Comparison of ENCODE assay signal across 9 cellular contexts in the genomic region with DNA sequence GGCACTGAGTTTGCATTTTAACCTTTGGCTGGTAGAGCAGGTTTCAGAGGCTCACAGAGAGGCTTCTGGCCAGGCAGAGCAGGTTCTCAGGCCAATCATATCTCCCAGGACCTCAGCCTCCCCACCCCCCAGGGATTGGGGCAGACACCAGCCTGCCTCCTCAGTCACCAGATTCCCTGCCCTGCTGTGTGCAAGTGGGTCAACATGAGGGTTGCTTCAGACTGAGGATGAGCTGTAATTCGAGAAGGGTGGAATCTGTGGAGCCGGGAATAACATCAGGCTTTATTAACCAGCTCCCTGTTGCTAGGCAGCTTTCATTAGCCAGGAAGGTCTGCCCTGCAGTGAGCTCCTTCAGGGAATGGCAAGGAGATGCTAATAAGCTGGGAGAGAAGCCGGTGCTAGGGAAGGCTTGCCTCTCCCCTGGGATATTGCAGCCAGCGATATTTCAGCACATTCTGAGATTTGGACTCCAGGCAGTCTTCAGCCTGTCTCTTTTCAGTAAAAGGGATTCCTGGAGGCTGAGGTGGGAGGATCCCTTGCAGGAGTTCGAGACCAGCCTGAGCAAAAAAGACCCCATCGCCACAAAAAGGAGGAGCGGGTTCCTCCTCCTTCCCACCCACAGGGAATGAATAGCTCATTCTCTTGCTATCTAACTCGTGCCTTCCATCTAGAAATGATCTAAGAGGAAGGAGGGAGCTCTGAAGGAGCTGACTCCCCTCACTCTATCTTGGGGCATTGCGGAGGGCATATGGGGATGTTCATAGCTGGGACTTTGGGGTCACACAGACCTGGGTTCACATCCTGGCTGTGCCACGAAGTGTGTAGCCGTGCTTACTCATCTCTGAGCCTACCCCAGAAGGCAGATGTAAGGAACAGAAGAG. TPM values are rescaled to one million over a fixed set of nuclear protein-coding genes. Genes with fewer than 3 reads are reported as not detected.
DNase-seq lines count a peak whose midpoint lies in the region; ATAC-seq, FAIRE-seq and TF ChIP-seq lines count a peak whose summit lies in the region.
"Had no signal": no experiment of that assay in that cellular context is flagged by ENCODE, and none has a peak within 500 bp of the region (broad histone marks: within the 10 kb centered on the region; RNA-seq: fewer than 3 reads in every experiment).

No MANE protein-coding gene starts in this region.

- 0 out of 2 replicates have a peak, but pooled peaks cover 6% of the 10 kb centered on the region for H3K23me2 ChIP-seq in H1 (ENCODE audit: low read depth, low read length)

- H3K9me3 ChIP-seq in ES-I3 (ENCODE audit: control insufficient read depth, insufficient read depth, low read length) (no peaks in the 10 kb centered on the region), H1 (ENCODE audit: insufficient read depth in 2 of 2, low read depth in 1 of 2, low read length in 1 of 2) (no peaks in the 10 kb centered on the region)

- CTCF ChIA-PET in H1 (lab: Charles Lee; ENCODE audit: partially characterized antibody) = interaction anchor here (1.2 to 5.0 kb wide), 10 partner anchors 10 to 373 kb away, joined by 3 to 34 read pairs (median 6); a partner anchor contains a TSS

- H4K91ac ChIP-seq in H1 (replicated peaks; ENCODE audit: insufficient read length, low read length) = peak overlapping the region; percentile 59

- no peaks in the 10 kb centered on the region for H4K20me1 ChIP-seq in H1 (replicated peaks in 1 of 2; ENCODE audit: control insufficient read depth in 1 of 2, insufficient read depth in 2 of 2, low read length in 2 of 2)

- H2BK120ac ChIP-seq in H1 (replicated peaks; ENCODE audit: low read depth, low read length) = peak overlapping the region; percentile 59

- peak overlapping the region; percentile 81 to 90 for H3K4me2 ChIP-seq in H1 (ENCODE audit: insufficient read depth in 1 of 2, low read depth in 2 of 2, low read length in 2 of 2)

- peaks cover 3% of the 10 kb centered on the region; the same call in 1 of the 2 replicates for H3K79me1 ChIP-seq in H1 (ENCODE audit: low read depth, low read length)

- H3K23ac ChIP-seq in H1 (ENCODE audit: insufficient read length) = no peak overlapping the region

- peak overlapping the region; percentile 91 for H2BK12ac ChIP-seq in H1 (ENCODE audit: low read depth, low read length)

- H3K4me1 ChIP-seq in ES-I3 (ENCODE audit: insufficient read depth, low read length) = peaks cover 11% of the 10 kb centered on the region; the same call in 1 of the 2 replicates
- peaks cover 4 to 21% (median 7%) of the 10 kb centered on the region in 4 experiments for H3K4me1 ChIP-seq in H1 (replicated peaks in 1 of 4; ENCODE audit: control insufficient read depth in 3 of 4, insufficient read depth in 4 of 4, low read length in 3 of 4)

- peak overlapping the region; percentile 23 for H3K9ac ChIP-seq in ES-I3 (ENCODE audit: low read depth, low read length)
- peak overlapping the region in 3 of 4 experiments; percentile 47 to 58 (median 52); a peak in 6 of 7 replicates for H3K9ac ChIP-seq in H1 (replicated peaks in 1 of 4; ENCODE audit: extremely low read depth in 1 of 4, low read depth in 3 of 4, low read length in 3 of 4)

- TF ChIP-seq POLR2A in H1 (IDR thresholded peaks at IDR 0.05; ENCODE audit: control extremely low read depth in 1 of 2, low read depth in 2 of 2, low read length in 2 of 2) = peak; percentile 70 to 72

- TF ChIP-seq RAD21 in H1 (IDR thresholded peaks at IDR 0.05 in 1 of 2, conservative IDR thresholded peaks at IDR 0.05 in 1 of 2; ENCODE audit: low read depth in 2 of 2, low read length in 2 of 2) = no peak

- POLR2A ChIA-PET in H1 (lab: Charles Lee; ENCODE audit: partially characterized antibody) = interaction anchor here (0.7 to 5.2 kb wide), 19 partner anchors 10 to 293 kb away, joined by 3 to 148 read pairs (median 4); a partner anchor contains a TSS

- peak overlapping the region; percentile 69 for H2BK5ac ChIP-seq in H1 (ENCODE audit: low read depth, low read length)

- peak overlapping the region; percentile 79 for H2AK5ac ChIP-seq in H1 (ENCODE audit: low read depth, low read length)

- FAIRE-seq in H1 (lab: Jason Lieb, UNC) = peak; percentile 100

- H3K18ac ChIP-seq in H1 (ENCODE audit: extremely low read depth, low read length) = peak overlapping the region; percentile 72

- H3K27ac ChIP-seq in H1 (ENCODE audit: low read depth, low read length) = peak overlapping the region; percentile 89

- H2BK20ac ChIP-seq in H1 (ENCODE audit: low read length) = peak overlapping the region; percentile 6

- TF ChIP-seq EP300 in H1 (IDR thresholded peaks at IDR 0.05; ENCODE audit: borderline replicate concordance in 1 of 2, low read depth in 2 of 2, low read length in 2 of 2) = peak in 1 of 2 experiments; percentile 74; a peak in 1 of 3 replicates

- H2AFZ ChIP-seq in H1 (ENCODE audit: low read length) = peak overlapping the region; percentile 14; the same call in 1 of the 2 replicates

- TF ChIP-seq CTCF in H1 (IDR thresholded peaks at IDR 0.05; ENCODE audit: control extremely low read depth in 1 of 3, insufficient read depth in 1 of 3, low read depth in 1 of 3, low read length in 3 of 3) = no peak

- H4K8ac ChIP-seq in H1 (ENCODE audit: extremely low read depth, insufficient read depth, low read length) = no peak overlapping the region

- peak overlapping the region; percentile 73 for H4K5ac ChIP-seq in H1 (ENCODE audit: insufficient read length, low read depth, low read length)

- H2BK15ac ChIP-seq in H1 (ENCODE audit: low read length) = no peak overlapping the region

- 20% methylated on average over 11 of the region's 11 CpGs; no CpG with 5 or more reads in 1 of the 2 experiments for WGBS in H1 (ENCODE audit: extremely low coverage in 1 of 2, insufficient coverage in 1 of 2, insufficient read length in 1 of 2, insufficient replicate concordance in 2 of 2, low coverage in 1 of 2, low lambda C conversion rate in 2 of 2, missing lambda C conversion rate in 1 of 2), 2 experiments

- peak overlapping the region in 3 of 4 experiments; percentile 22 to 48 (median 37); a peak in 5 of 8 replicates for H3K4me3 ChIP-seq in H1 (ENCODE audit: extremely low read depth in 1 of 4, insufficient read depth in 2 of 4, low read depth in 3 of 4, low read length in 4 of 4)
- H3K4me3 ChIP-seq: lung had no signal

- DNase-seq in NCI-H345 treated with DMSO at 0.1 percent for 48 hours (lab: John Stamatoyannopoulos, UW; ENCODE audit: unreplicated experiment) (peak; percentile 30), H1 (ENCODE audit: low read depth in 1 of 2, low spot score in 2 of 2) (peak; percentile 83 to 89), midbrain (lab: John Stamatoyannopoulos, UW) (peak; percentile 42)

- peak overlapping the region; percentile 3 for H3K56ac ChIP-seq in H1 (replicated peaks; ENCODE audit: insufficient read length, low read depth, low read length)

- H3K36me3 ChIP-seq in ES-I3 (ENCODE audit: insufficient read depth, low read length) (no peaks in the 10 kb centered on the region), H1 (ENCODE audit: control insufficient read depth in 2 of 4, insufficient read depth in 4 of 4, low read length in 3 of 4) (peaks cover 0 to 12% (median 2%) of the 10 kb centered on the region in 4 experiments; a peak in 3 of 8 replicates)

- H3K14ac ChIP-seq in H1 (ENCODE audit: insufficient read length) = no peak overlapping the region

- no peaks in the 10 kb centered on the region for H3K27me3 ChIP-seq in H1 (replicated peaks in 1 of 4; ENCODE audit: control insufficient read depth in 3 of 4, extremely low read depth in 1 of 4, insufficient read depth in 3 of 4, low read length in 3 of 4)

- peak overlapping the region; percentile 25 for H3K4ac ChIP-seq in H1 (replicated peaks; ENCODE audit: insufficient read length, low read depth, low read length)

- ATAC-seq in GM19351 (IDR thresholded peaks at IDR 0.05; ENCODE audit: unreplicated experiment) = no peak
- no peak for ATAC-seq in HG03460 (IDR thresholded peaks at IDR 0.05; ENCODE audit: unreplicated experiment)
- ATAC-seq in HG02610 (IDR thresholded peaks at IDR 0.05; ENCODE audit: unreplicated experiment) = no peak
- no peak for ATAC-seq in HG02870 (IDR thresholded peaks at IDR 0.05; ENCODE audit: unreplicated experiment)

- H3K79me2 ChIP-seq in H1 (ENCODE audit: control insufficient read depth in 1 of 2, insufficient read depth in 2 of 2, low read length in 2 of 2) = no peaks in the 10 kb centered on the region

RNA-seq across cellular contexts. Expression of a gene that starts 10.7 kb away (rescaled TPM):
- 38.7 and 44.5 TPM in 2 replicates for total RNA-seq in H1 (2021; fragmentation: NEBNext Ultra II Directional; extraction: Animal tissue kit (Norgen Biotek cat#: 25700))
- polyA plus RNA-seq in H1 (2011; rRNA removed) = 77.7 and 93.1 TPM in 2 replicates
- 74.8 TPM for polyA plus RNA-seq in H1 (2011; cell fraction: cytosol; rRNA removed)
- 421 TPM for polyA plus RNA-seq in H1 (2011; cell fraction: nucleus; rRNA removed)
- 50.0 to 79.8 TPM (median 73.4 TPM) in 4 replicates for polyA plus RNA-seq in H1 (2012, experiment 1 of 2)
- polyA plus RNA-seq in H1 (2012, experiment 2 of 2) = 44.8 TPM
- 23.4 TPM for polyA plus RNA-seq in H1 (2013, experiment 1 of 2)
- polyA plus RNA-seq in H1 (2013, experiment 2 of 2) = 21.0 TPM
- polyA minus RNA-seq in H1 (2011; rRNA and poly(A)+ RNA removed) = 33.4 and 41.5 TPM in 2 replicates
- 26.7 TPM for polyA minus RNA-seq in H1 (2011; cell fraction: cytosol; rRNA and poly(A)+ RNA removed)
- polyA minus RNA-seq in H1 (2011; cell fraction: nucleus; rRNA and poly(A)+ RNA removed) = 56.2 TPM

RNA-seq across cellular contexts. Expression of a gene that starts 11.8 kb away (rescaled TPM):
- total RNA-seq in H1 (2021; fragmentation: NEBNext Ultra II Directional; extraction: Animal tissue kit (Norgen Biotek cat#: 25700)) = 69.7 and 77.0 TPM in 2 replicates
- 14.5 and 17.1 TPM in 2 replicates for polyA plus RNA-seq in H1 (2011; rRNA removed)
- polyA plus RNA-seq in H1 (2011; cell fraction: cytosol; rRNA removed) = 15.8 TPM
- polyA plus RNA-seq in H1 (2011; cell fraction: nucleus; rRNA removed) = 40.3 TPM
- 60.2 to 78.2 TPM (median 70.7 TPM) in 4 replicates for polyA plus RNA-seq in H1 (2012, experiment 1 of 2)
- 7.7 TPM for polyA plus RNA-seq in H1 (2012, experiment 2 of 2)
- 30.5 TPM for polyA plus RNA-seq in H1 (2013, experiment 1 of 2)
- 29.4 TPM for polyA plus RNA-seq in H1 (2013, experiment 2 of 2)
- 32.6 and 37.5 TPM in 2 replicates for polyA minus RNA-seq in H1 (2011; rRNA and poly(A)+ RNA removed)
- 52.0 TPM for polyA minus RNA-seq in H1 (2011; cell fraction: cytosol; rRNA and poly(A)+ RNA removed)
- polyA minus RNA-seq in H1 (2011; cell fraction: nucleus; rRNA and poly(A)+ RNA removed) = 82.5 TPM

RNA-seq across cellular contexts. Expression of a gene that starts 44.3 kb away (rescaled TPM):
- total RNA-seq in H1 (2021; fragmentation: NEBNext Ultra II Directional; extraction: Animal tissue kit (Norgen Biotek cat#: 25700)) = 4.5 and 5.1 TPM in 2 replicates
- 2.7 and 3.6 TPM in 2 replicates for polyA plus RNA-seq in H1 (2011; rRNA removed)
- 4.1 TPM for polyA plus RNA-seq in H1 (2011; cell fraction: cytosol; rRNA removed)
- 1.7 TPM for polyA plus RNA-seq in H1 (2011; cell fraction: nucleus; rRNA removed)
- polyA plus RNA-seq in H1 (2012, experiment 1 of 2) = 5.7 to 8.0 TPM (median 7.3 TPM) in 4 replicates
- polyA plus RNA-seq in H1 (2012, experiment 2 of 2) = 4.2 TPM
- 3.6 TPM for polyA plus RNA-seq in H1 (2013, experiment 1 of 2)
- polyA plus RNA-seq in H1 (2013, experiment 2 of 2) = 3.4 TPM
- polyA minus RNA-seq in H1 (2011; rRNA and poly(A)+ RNA removed) = 2.3 and 7.0 TPM in 2 replicates
- 6.8 TPM for polyA minus RNA-seq in H1 (2011; cell fraction: cytosol; rRNA and poly(A)+ RNA removed)
- 1.5 TPM for polyA minus RNA-seq in H1 (2011; cell fraction: nucleus; rRNA and poly(A)+ RNA removed)

RNA-seq across cellular contexts. Expression of a gene that starts 44.5 kb away (rescaled TPM):
- 25.2 and 27.2 TPM in 2 replicates for total RNA-seq in H1 (2021; fragmentation: NEBNext Ultra II Directional; extraction: Animal tissue kit (Norgen Biotek cat#: 25700))
- polyA plus RNA-seq in H1 (2011; rRNA removed) = 18.5 and 31.8 TPM in 2 replicates
- 10.3 TPM for polyA plus RNA-seq in H1 (2011; cell fraction: cytosol; rRNA removed)
- 35.9 TPM for polyA plus RNA-seq in H1 (2011; cell fraction: nucleus; rRNA removed)
- polyA plus RNA-seq in H1 (2012, experiment 1 of 2) = 19.6 to 31.9 TPM (median 26.7 TPM) in 4 replicates
- polyA plus RNA-seq in H1 (2012, experiment 2 of 2) = 12.5 TPM
- polyA plus RNA-seq in H1 (2013, experiment 1 of 2) = 13.6 TPM
- polyA plus RNA-seq in H1 (2013, experiment 2 of 2) = 12.5 TPM
- polyA minus RNA-seq in H1 (2011; rRNA and poly(A)+ RNA removed) = 32.5 and 33.5 TPM in 2 replicates
- 14.9 TPM for polyA minus RNA-seq in H1 (2011; cell fraction: cytosol; rRNA and poly(A)+ RNA removed)
- polyA minus RNA-seq in H1 (2011; cell fraction: nucleus; rRNA and poly(A)+ RNA removed) = 18.1 TPM

RNA-seq across cellular contexts. Expression of a gene that starts 52.8 kb away (rescaled TPM):
- 16.3 and 17.3 TPM in 2 replicates for total RNA-seq in H1 (2021; fragmentation: NEBNext Ultra II Directional; extraction: Animal tissue kit (Norgen Biotek cat#: 25700))
- 5.0 and 9.0 TPM in 2 replicates for polyA plus RNA-seq in H1 (2011; rRNA removed)
- polyA plus RNA-seq in H1 (2011; cell fraction: cytosol; rRNA removed) = 6.1 TPM
- polyA plus RNA-seq in H1 (2011; cell fraction: nucleus; rRNA removed) = 12.8 TPM
- polyA plus RNA-seq in H1 (2012, experiment 1 of 2) = 10.9 to 15.7 TPM (median 13.9 TPM) in 4 replicates
- 7.1 TPM for polyA plus RNA-seq in H1 (2012, experiment 2 of 2)
- 12.5 TPM for polyA plus RNA-seq in H1 (2013, experiment 1 of 2)
- 10.8 TPM for polyA plus RNA-seq in H1 (2013, experiment 2 of 2)
- 3.2 and 4.2 TPM in 2 replicates for polyA minus RNA-seq in H1 (2011; rRNA and poly(A)+ RNA removed)
- polyA minus RNA-seq in H1 (2011; cell fraction: cytosol; rRNA and poly(A)+ RNA removed) = 8.7 TPM
- polyA minus RNA-seq in H1 (2011; cell fraction: nucleus; rRNA and poly(A)+ RNA removed) = 6.2 TPM

Comparison
In these comparisons a context has a peak if more than half of its experiments do, and no peak if none do; other contexts are left out.
1. DNase-seq: peak in every context shown above with its lines; median percentile 86 in H1; 42 in midbrain; 30 in NCI-H345 treated with DMSO at 0.1 percent for 48 hours.